ENCODE assay signal across 21 cellular contexts in the genomic region with DNA sequence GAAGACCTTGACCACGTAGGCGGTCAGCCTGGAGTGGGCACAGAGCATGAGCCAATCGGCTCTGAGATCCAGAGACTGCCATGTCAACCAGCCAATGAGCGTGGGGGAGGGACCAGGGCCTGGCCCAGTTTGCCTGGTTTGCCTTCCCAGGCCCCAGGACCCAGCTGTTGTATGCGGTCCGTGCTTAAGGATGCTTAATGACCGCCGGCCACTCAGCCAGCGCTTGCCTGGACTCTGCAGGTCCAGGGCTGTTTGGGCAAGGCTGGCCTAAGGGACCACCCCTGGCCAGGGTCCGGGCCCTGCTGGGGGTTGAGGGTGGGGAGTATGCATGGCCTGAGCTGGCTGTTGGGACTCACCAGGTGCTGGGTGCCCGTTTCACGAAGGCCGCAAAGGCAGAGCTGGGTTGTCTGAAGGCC. TPM values are rescaled to one million over a fixed set of nuclear protein-coding genes. Genes with fewer than 3 reads are reported as not detected.
DNase-seq lines count a peak whose midpoint lies in the region; ATAC-seq, FAIRE-seq and TF ChIP-seq lines count a peak whose summit lies in the region.
"Had no signal": no experiment of that assay in that cellular context is flagged by ENCODE, and none has a peak within 500 bp of the region (broad histone marks: within the 10 kb centered on the region; RNA-seq: fewer than 3 reads in every experiment).

No MANE protein-coding gene starts in this region.

- no peak overlapping the region for H3K27ac ChIP-seq in H1 (ENCODE audit: low read depth, low read length)
- H3K27ac ChIP-seq in esophagus muscularis mucosa (replicated peaks in 1 of 4), result no peak overlapping the region
- no peak overlapping the region for H3K27ac ChIP-seq in vagina
- H3K27ac ChIP-seq: SJSA1 had no signal

- H3K23me2 ChIP-seq in H1 (ENCODE audit: low read depth, low read length), result no peaks in the 10 kb centered on the region

- H3K9ac ChIP-seq in H1 (replicated peaks in 1 of 4; ENCODE audit: extremely low read depth in 1 of 4, low read depth in 3 of 4, low read length in 3 of 4), result no peak overlapping the region

- H4K8ac ChIP-seq in H1 (ENCODE audit: extremely low read depth, insufficient read depth, low read length), result no peak overlapping the region; the same call in 1 of the 2 replicates

- H4K5ac ChIP-seq in H1 (ENCODE audit: insufficient read length, low read depth, low read length), result no peak overlapping the region

- ATAC-seq in GM18520 (IDR thresholded peaks at IDR 0.05; ENCODE audit: unreplicated experiment), result no peak
- ATAC-seq: PC-3 had no signal

- no peak overlapping the region for H2BK20ac ChIP-seq in H1 (ENCODE audit: low read length)

- no peak for FAIRE-seq in H1 (lab: Jason Lieb, UNC)

- no peak overlapping the region for H2BK120ac ChIP-seq in H1 (replicated peaks; ENCODE audit: low read depth, low read length)

- H3K14ac ChIP-seq in H1 (ENCODE audit: insufficient read length), result no peak overlapping the region

- no peak for TF ChIP-seq RAD21 in H1 (IDR thresholded peaks at IDR 0.05 in 1 of 2, conservative IDR thresholded peaks at IDR 0.05 in 1 of 2; ENCODE audit: low read depth in 2 of 2, low read length in 2 of 2)

- H4K20me1 ChIP-seq in H1 (replicated peaks in 1 of 2; ENCODE audit: control insufficient read depth in 1 of 2, insufficient read depth in 2 of 2, low read length in 2 of 2), result no peaks in the 10 kb centered on the region

- POLR2A ChIA-PET in H1 (lab: Charles Lee; ENCODE audit: partially characterized antibody), result no interaction called here

- H2AK5ac ChIP-seq in H1 (ENCODE audit: low read depth, low read length), result no peak overlapping the region

- H2AFZ ChIP-seq in H1 (ENCODE audit: low read length), result no peak overlapping the region

- no peak for TF ChIP-seq CTCF in H1 (IDR thresholded peaks at IDR 0.05; ENCODE audit: control extremely low read depth in 1 of 3, insufficient read depth in 1 of 3, low read depth in 1 of 3, low read length in 3 of 3)
- TF ChIP-seq CTCF in esophagus muscularis mucosa (IDR thresholded peaks at IDR 0.05), result no peak
- no peak for TF ChIP-seq CTCF in vagina (IDR thresholded peaks at IDR 0.05)

- no peak overlapping the region for H3K4ac ChIP-seq in H1 (replicated peaks; ENCODE audit: insufficient read length, low read depth, low read length)

- CTCF ChIA-PET in H1 (lab: Charles Lee; ENCODE audit: partially characterized antibody), result no interaction called here

- H3K36me3 ChIP-seq in H1 (ENCODE audit: control insufficient read depth in 2 of 4, insufficient read depth in 4 of 4, low read length in 3 of 4) (no peaks in the 10 kb centered on the region), esophagus muscularis mucosa (peaks cover 0 to 19% (median 4%) of the 10 kb centered on the region in 4 donors), vagina (no peaks in the 10 kb centered on the region)
- H3K36me3 ChIP-seq: BE2C, SJSA1 had no signal

- no peak overlapping the region for H4K91ac ChIP-seq in H1 (replicated peaks; ENCODE audit: insufficient read length, low read length)

- no peaks in the 10 kb centered on the region for H3K79me1 ChIP-seq in H1 (ENCODE audit: low read depth, low read length)

- H2BK15ac ChIP-seq in H1 (ENCODE audit: low read length), result no peak overlapping the region

- no peaks in the 10 kb centered on the region for H3K27me3 ChIP-seq in H1 (replicated peaks in 1 of 4; ENCODE audit: control insufficient read depth in 3 of 4, extremely low read depth in 1 of 4, insufficient read depth in 3 of 4, low read length in 3 of 4)
- H3K27me3 ChIP-seq in esophagus muscularis mucosa, result peaks cover 0 to 31% (median 0%) of the 10 kb centered on the region in 4 donors
- no peaks in the 10 kb centered on the region for H3K27me3 ChIP-seq in vagina
- H3K27me3 ChIP-seq: BE2C, SJSA1 had no signal

- H3K4me1 ChIP-seq in H1 (replicated peaks in 1 of 4; ENCODE audit: control insufficient read depth in 3 of 4, insufficient read depth in 4 of 4, low read length in 3 of 4) (no peaks in the 10 kb centered on the region), esophagus muscularis mucosa (no peaks in the 10 kb centered on the region), vagina (no peaks in the 10 kb centered on the region)
- H3K4me1 ChIP-seq: BE2C, SJSA1 had no signal

- WGBS in H1 (ENCODE audit: extremely low coverage in 1 of 2, insufficient coverage in 1 of 2, insufficient read length in 1 of 2, insufficient replicate concordance in 2 of 2, low coverage in 1 of 2, low lambda C conversion rate in 2 of 2, missing lambda C conversion rate in 1 of 2), 2 experiments, result 80% methylated on average over 13 of the region's 13 CpGs; no CpG with 5 or more reads in 1 of the 2 experiments
- WGBS in esophagus muscularis mucosa, result 95% methylated on average over 5 of the region's 13 CpGs

- no peak for TF ChIP-seq POLR2A in H1 (IDR thresholded peaks at IDR 0.05; ENCODE audit: control extremely low read depth in 1 of 2, low read depth in 2 of 2, low read length in 2 of 2)
- no peak for TF ChIP-seq POLR2A in esophagus muscularis mucosa (IDR thresholded peaks at IDR 0.05; ENCODE audit: low read depth)
- no peak for TF ChIP-seq POLR2A in vagina (IDR thresholded peaks at IDR 0.05)

- intact Hi-C loops in posterior vena cava (cut with DNase I) (no loop called here), esophagus muscularis mucosa (cut with DNase I) (no loop called here), vagina (cut with DNase I) (no loop called here)

- no peak overlapping the region for H2BK12ac ChIP-seq in H1 (ENCODE audit: low read depth, low read length)

- DNase-seq in ELF-1 (ENCODE audit: low read depth, low spot score) (peak; percentile 17), M059J (ENCODE audit: low read depth) (peak; percentile 8), H1 (ENCODE audit: low read depth in 1 of 2, low spot score in 2 of 2) (no peak), posterior vena cava (ENCODE audit: low spot score) (peak; percentile 57), esophagus muscularis mucosa (ENCODE audit: extremely low spot score) (no peak), vagina (ENCODE audit: extremely low spot score in 2 of 2) (no peak)
- DNase-seq in stimulated activated CD4-positive, alpha-beta T cell treated with anti-CD3 and anti-CD28 coated beads, Interleukin-2, amount 100 ng/mL, for 24 hours, result no peak
- DNase-seq: 8988T; BE2C; Calu3; CD4-positive, alpha-beta memory T cell; DMS53; KBM-7; NCI-H146; NCI-H2081; NCI-H774; PC-3 had no signal

- no peak overlapping the region for H3K18ac ChIP-seq in H1 (ENCODE audit: extremely low read depth, low read length)

- no peak overlapping the region for H2BK5ac ChIP-seq in H1 (ENCODE audit: low read depth, low read length)

- no peaks in the 10 kb centered on the region for H3K79me2 ChIP-seq in H1 (ENCODE audit: control insufficient read depth in 1 of 2, insufficient read depth in 2 of 2, low read length in 2 of 2)

- H3K4me3 ChIP-seq in H1 (ENCODE audit: extremely low read depth in 1 of 4, insufficient read depth in 2 of 4, low read depth in 3 of 4, low read length in 4 of 4), result no peak overlapping the region
- no peak overlapping the region for H3K4me3 ChIP-seq in esophagus muscularis mucosa
- H3K4me3 ChIP-seq in vagina, result no peak overlapping the region
- H3K4me3 ChIP-seq: SJSA1 had no signal

- no peak overlapping the region for H3K4me2 ChIP-seq in H1 (ENCODE audit: insufficient read depth in 1 of 2, low read depth in 2 of 2, low read length in 2 of 2)

- TF ChIP-seq EP300 in H1 (IDR thresholded peaks at IDR 0.05; ENCODE audit: borderline replicate concordance in 1 of 2, low read depth in 2 of 2, low read length in 2 of 2) (no peak), esophagus muscularis mucosa (IDR thresholded peaks at IDR 0.05) (no peak)

- H3K9me3 ChIP-seq in H1 (ENCODE audit: insufficient read depth in 2 of 2, low read depth in 1 of 2, low read length in 1 of 2), result no peaks in the 10 kb centered on the region
- H3K9me3 ChIP-seq in esophagus muscularis mucosa, result no peaks in the 10 kb centered on the region
- H3K9me3 ChIP-seq in vagina, result no peaks in the 10 kb centered on the region
- H3K9me3 ChIP-seq: BE2C, SJSA1 had no signal

- no peak overlapping the region for H3K56ac ChIP-seq in H1 (replicated peaks; ENCODE audit: insufficient read length, low read depth, low read length)

- H3K23ac ChIP-seq in H1 (ENCODE audit: insufficient read length), result no peak overlapping the region

RNA-seq across cellular contexts. Expression of a gene that starts 23.1 kb away (rescaled TPM):
- not detected in 2 replicates for total RNA-seq in M059J (2014; rRNA removed; shearing (Covaris generic))
- not detected in 2 replicates for total RNA-seq in H1 (2021; fragmentation: NEBNext Ultra II Directional; extraction: Animal tissue kit (Norgen Biotek cat#: 25700))
- 0.03 TPM in 1 of 2 replicates, not detected in the other for polyA plus RNA-seq in H1 (2011; rRNA removed)
- 0.03 TPM for polyA plus RNA-seq in H1 (2011; cell fraction: cytosol; rRNA removed)
- polyA plus RNA-seq in H1 (2011; cell fraction: nucleus; rRNA removed), result not detected
- 0.06 TPM in 1 of 4 replicates, not detected in the others for polyA plus RNA-seq in H1 (2012, experiment 1 of 2)
- not detected for polyA plus RNA-seq in H1 (2012, experiment 2 of 2)
- polyA plus RNA-seq in H1 (2013, experiment 1 of 2), result 0.02 TPM
- not detected for polyA plus RNA-seq in H1 (2013, experiment 2 of 2)
- not detected in 2 replicates for polyA minus RNA-seq in H1 (2011; rRNA and poly(A)+ RNA removed)
- polyA minus RNA-seq in H1 (2011; cell fraction: cytosol; rRNA and poly(A)+ RNA removed), result not detected
- not detected for polyA minus RNA-seq in H1 (2011; cell fraction: nucleus; rRNA and poly(A)+ RNA removed)
- 1 to 10 TPM; 1.4 to 1.6 TPM for total RNA-seq in posterior vena cava
- 1 to 10 TPM in 1 of 4 donors, under 1 TPM in 3; 0.42 to 3.0 (median 0.70) TPM for total RNA-seq in esophagus muscularis mucosa
- total RNA-seq in vagina, result 1.7 TPM
- total RNA-seq: G401, NCI-H460, PC-3, SJSA1 had no signal

RNA-seq across cellular contexts. Expression of a gene that starts 27.4 kb away (rescaled TPM):
- 4.0 and 5.2 TPM in 2 replicates for total RNA-seq in M059J (2014; rRNA removed; shearing (Covaris generic))
- 4.2 and 6.4 TPM in 2 replicates for total RNA-seq in H1 (2021; fragmentation: NEBNext Ultra II Directional; extraction: Animal tissue kit (Norgen Biotek cat#: 25700))
- polyA plus RNA-seq in H1 (2011; rRNA removed), result 12.8 and 16.6 TPM in 2 replicates
- polyA plus RNA-seq in H1 (2011; cell fraction: cytosol; rRNA removed), result 16.0 TPM
- polyA plus RNA-seq in H1 (2011; cell fraction: nucleus; rRNA removed), result 34.2 TPM
- polyA plus RNA-seq in H1 (2012, experiment 1 of 2), result 11.3 to 16.8 TPM (median 13.0 TPM) in 4 replicates
- 13.6 TPM for polyA plus RNA-seq in H1 (2012, experiment 2 of 2)
- polyA plus RNA-seq in H1 (2013, experiment 1 of 2), result 22.5 TPM
- polyA plus RNA-seq in H1 (2013, experiment 2 of 2), result 24.4 TPM
- 16.2 and 28.8 TPM in 2 replicates for polyA minus RNA-seq in H1 (2011; rRNA and poly(A)+ RNA removed)
- polyA minus RNA-seq in H1 (2011; cell fraction: cytosol; rRNA and poly(A)+ RNA removed), result 31.9 TPM
- polyA minus RNA-seq in H1 (2011; cell fraction: nucleus; rRNA and poly(A)+ RNA removed), result 33.2 TPM
- 1,000 to 10,000 TPM in 1 of 2 donors, 100 to 1,000 TPM in 1; 929 to 2,763 TPM for total RNA-seq in posterior vena cava
- 1,000 to 10,000 TPM in 1 of 4 donors, 100 to 1,000 TPM in 3; 393 to 1,020 (median 677) TPM for total RNA-seq in esophagus muscularis mucosa
- 1,239 TPM for total RNA-seq in vagina
- total RNA-seq: SJSA1 had no signal
- polyA plus RNA-seq: CD4-positive, alpha-beta memory T cell had no signal

RNA-seq across cellular contexts. Expression of a gene that starts 44.3 kb away (rescaled TPM):
- 45.9 and 54.7 TPM in 2 replicates for total RNA-seq in M059J (2014; rRNA removed; shearing (Covaris generic))
- total RNA-seq in H1 (2021; fragmentation: NEBNext Ultra II Directional; extraction: Animal tissue kit (Norgen Biotek cat#: 25700)), result 34.9 and 35.3 TPM in 2 replicates
- polyA plus RNA-seq in H1 (2011; rRNA removed), result 46.0 and 63.9 TPM in 2 replicates
- polyA plus RNA-seq in H1 (2011; cell fraction: cytosol; rRNA removed), result 52.1 TPM
- 160 TPM for polyA plus RNA-seq in H1 (2011; cell fraction: nucleus; rRNA removed)
- polyA plus RNA-seq in H1 (2012, experiment 1 of 2), result 35.3 to 46.7 TPM (median 38.7 TPM) in 4 replicates
- polyA plus RNA-seq in H1 (2012, experiment 2 of 2), result 36.3 TPM
- 47.8 TPM for polyA plus RNA-seq in H1 (2013, experiment 1 of 2)
- polyA plus RNA-seq in H1 (2013, experiment 2 of 2), result 49.9 TPM
- 30.4 and 47.5 TPM in 2 replicates for polyA minus RNA-seq in H1 (2011; rRNA and poly(A)+ RNA removed)
- polyA minus RNA-seq in H1 (2011; cell fraction: cytosol; rRNA and poly(A)+ RNA removed), result 15.0 TPM
- 23.3 TPM for polyA minus RNA-seq in H1 (2011; cell fraction: nucleus; rRNA and poly(A)+ RNA removed)
- 10 to 100 TPM; 39.3 to 43.4 TPM for total RNA-seq in posterior vena cava
- 10 to 100 TPM; 38.2 to 61.7 (median 48.2) TPM for total RNA-seq in esophagus muscularis mucosa
- total RNA-seq in vagina, result 62.9 TPM

RNA-seq across cellular contexts. Expression of a gene that starts 46.4 kb away (rescaled TPM):
- total RNA-seq in M059J (2014; rRNA removed; shearing (Covaris generic)), result 21.5 and 34.3 TPM in 2 replicates
- total RNA-seq in H1 (2021; fragmentation: NEBNext Ultra II Directional; extraction: Animal tissue kit (Norgen Biotek cat#: 25700)), result 69.3 and 69.5 TPM in 2 replicates
- polyA plus RNA-seq in H1 (2011; rRNA removed), result 27.8 and 38.0 TPM in 2 replicates
- polyA plus RNA-seq in H1 (2011; cell fraction: cytosol; rRNA removed), result 46.0 TPM
- polyA plus RNA-seq in H1 (2011; cell fraction: nucleus; rRNA removed), result 69.9 TPM
- polyA plus RNA-seq in H1 (2012, experiment 1 of 2), result 66.1 to 83.1 TPM (median 77.4 TPM) in 4 replicates
- 58.7 TPM for polyA plus RNA-seq in H1 (2012, experiment 2 of 2)
- 63.3 TPM for polyA plus RNA-seq in H1 (2013, experiment 1 of 2)
- 64.1 TPM for polyA plus RNA-seq in H1 (2013, experiment 2 of 2)
- polyA minus RNA-seq in H1 (2011; rRNA and poly(A)+ RNA removed), result 23.1 and 26.9 TPM in 2 replicates
- 28.1 TPM for polyA minus RNA-seq in H1 (2011; cell fraction: cytosol; rRNA and poly(A)+ RNA removed)
- polyA minus RNA-seq in H1 (2011; cell fraction: nucleus; rRNA and poly(A)+ RNA removed), result 24.9 TPM
- total RNA-seq in posterior vena cava (10 to 100 TPM; 83.2 to 92.6 TPM), esophagus muscularis mucosa (100 to 1,000 TPM in 3 of 4 donors, 10 to 100 TPM in 1; 85.8 to 148 (median 118) TPM), vagina (129 TPM)

Comparison
In these comparisons a context has a peak if more than half of its experiments do, and no peak if none do; other contexts are left out.
1. DNase-seq: peak in ELF-1 (single experiment), M059J (single experiment) and posterior vena cava (single experiment); none in H1 (0 of 2), stimulated activated CD4-positive, alpha-beta T cell treated with anti-CD3 and anti-CD28 coated beads, Interleukin-2, amount 100 ng/mL, for 24 hours (0 of 2), esophagus muscularis mucosa (single experiment) and vagina (0 of 2).
2. RNA of a gene that starts 27.4 kb away (total RNA-seq): 929 to 2,763 TPM in posterior vena cava, 1,239 TPM in vagina (single experiment) and 393 to 1,020 TPM in esophagus muscularis mucosa; 4.2 to 6.4 TPM in H1 and 4.0 to 5.2 TPM in M059J; every median in the first group is over 10 times any median in the second.